In genomic region chr10:63521389-63522128, GRCh38 we compare ENCODE assay signal across 8 cellular contexts. TPM values are rescaled to one million over a fixed set of nuclear protein-coding genes. Genes with fewer than 3 reads are reported as not detected.
A peak's percentile ranks its signal among the peaks of the same experiment; 100 is the strongest.
DNase-seq lines count a peak whose midpoint lies in the region; ATAC-seq and TF ChIP-seq lines count a peak whose summit lies in the region.

REEP3 (plus strand) TSS chr10:63521401; CDS start chr10:63521546, 145 bp downstream.

- CTCF ChIA-PET in activated CD4-positive, alpha-beta memory T cell treated with anti-CD3 and anti-CD28 coated beads, Interleukin-2, amount 10 ng/mL, durations not matched to agents 7 days and 5 days (lab: Charles Lee) = interaction anchor here (1.6 to 3.4 kb wide), 2 partner anchors 107 to 198 kb away, joined by 9 to 15 read pairs; no protein-coding TSS in a partner anchor

- DNase-seq in AG09319 (ENCODE audit: extremely low read depth, low read depth) (peak; percentile 52), NCI-H446 (lab: John Stamatoyannopoulos, UW) (peak; percentile 67 to 73), lung microvascular endothelial cell (ENCODE audit: low read depth in 2 of 2) (peak; percentile 77 to 80)
- DNase-seq in activated CD4-positive, alpha-beta memory T cell treated with anti-CD3 and anti-CD28 coated beads, Interleukin-2, amount 10 ng/mL, durations not matched to agents 7 days and 5 days = peak; percentile 60
- DNase-seq in effector CD4-positive, alpha-beta T cell = peak; percentile 34
- DNase-seq in stimulated activated CD4-positive, alpha-beta T cell treated with anti-CD3 and anti-CD28 coated beads, TNF-alpha, amount 100 ng/mL, for 4 hours (ENCODE audit: low read depth in 3 of 3) = peak; percentile 19 to 47 (median 27)

- peaks cover 65% of the 10 kb centered on the region for H3K4me1 Mint-ChIP-seq in activated CD4-positive, alpha-beta memory T cell treated with anti-CD3 and anti-CD28 coated beads, Interleukin-2, amount 10 ng/mL, durations not matched to agents 7 days and 5 days

- ATAC-seq in GM18520 (IDR thresholded peaks at IDR 0.05; ENCODE audit: unreplicated experiment) = peak; percentile 49
- peak; percentile 77 for ATAC-seq in HG03045 (IDR thresholded peaks at IDR 0.05; ENCODE audit: unreplicated experiment)

- H3K27me3 Mint-ChIP-seq in activated CD4-positive, alpha-beta memory T cell treated with anti-CD3 and anti-CD28 coated beads, Interleukin-2, amount 10 ng/mL, durations not matched to agents 7 days and 5 days = no peaks in the 10 kb centered on the region

- H3K36me3 Mint-ChIP-seq in activated CD4-positive, alpha-beta memory T cell treated with anti-CD3 and anti-CD28 coated beads, Interleukin-2, amount 10 ng/mL, durations not matched to agents 7 days and 5 days (ENCODE audit: low read depth) = peaks cover 22% of the 10 kb centered on the region

- peak within 1 kb of the TSS; percentile 82 for H3K4me3 Mint-ChIP-seq in activated CD4-positive, alpha-beta memory T cell treated with anti-CD3 and anti-CD28 coated beads, Interleukin-2, amount 10 ng/mL, durations not matched to agents 7 days and 5 days

- POLR2A ChIA-PET in activated CD4-positive, alpha-beta memory T cell treated with anti-CD3 and anti-CD28 coated beads, Interleukin-2, amount 10 ng/mL, durations not matched to agents 7 days and 5 days (lab: Charles Lee) = interaction anchor here (0.7 to 4.0 kb wide), 18 partner anchors 8 to 1467 kb away, joined by 3 to 58 read pairs (median 4); partner anchors contain the start of gene NRBF2

- no peaks in the 10 kb centered on the region for H3K9me3 Mint-ChIP-seq in activated CD4-positive, alpha-beta memory T cell treated with anti-CD3 and anti-CD28 coated beads, Interleukin-2, amount 10 ng/mL, durations not matched to agents 7 days and 5 days

- TF ChIP-seq CTCF in AG09319 (IDR thresholded peaks at IDR 0.05; ENCODE audit: low read depth, low read length) = no peak

- H3K27ac Mint-ChIP-seq in activated CD4-positive, alpha-beta memory T cell treated with anti-CD3 and anti-CD28 coated beads, Interleukin-2, amount 10 ng/mL, durations not matched to agents 7 days and 5 days = peak within 1 kb of the TSS; percentile 87

RNA-seq across cellular contexts. Expression of gene REEP3, which starts in this region (rescaled TPM):
- 10 to 100 TPM; 22.8 to 26.9 TPM for total RNA-seq in activated CD4-positive, alpha-beta memory T cell treated with anti-CD3 and anti-CD28 coated beads, Interleukin-2, amount 10 ng/mL, durations not matched to agents 7 days and 5 days
- total RNA-seq in lung microvascular endothelial cell = 38.1 and 66.1 TPM in 2 replicates

Comparison
In these comparisons a context has a peak if more than half of its experiments do, and no peak if none do; other contexts are left out.
1. Peak in every context shown above with its lines: DNase-seq and ATAC-seq.
2. DNase-seq: peak in every context shown above with its lines; median percentile 78 in lung microvascular endothelial cell; 70 in NCI-H446; 60 in activated CD4-positive, alpha-beta memory T cell treated with anti-CD3 and anti-CD28 coated beads, Interleukin-2, amount 10 ng/mL, durations not matched to agents 7 days and 5 days; 52 in AG09319; 34 in effector CD4-positive, alpha-beta T cell; 27 in stimulated activated CD4-positive, alpha-beta T cell treated with anti-CD3 and anti-CD28 coated beads, TNF-alpha, amount 100 ng/mL, for 4 hours.